Comparison of ENCODE assay signal across 11 cellular contexts in the genomic region with DNA sequence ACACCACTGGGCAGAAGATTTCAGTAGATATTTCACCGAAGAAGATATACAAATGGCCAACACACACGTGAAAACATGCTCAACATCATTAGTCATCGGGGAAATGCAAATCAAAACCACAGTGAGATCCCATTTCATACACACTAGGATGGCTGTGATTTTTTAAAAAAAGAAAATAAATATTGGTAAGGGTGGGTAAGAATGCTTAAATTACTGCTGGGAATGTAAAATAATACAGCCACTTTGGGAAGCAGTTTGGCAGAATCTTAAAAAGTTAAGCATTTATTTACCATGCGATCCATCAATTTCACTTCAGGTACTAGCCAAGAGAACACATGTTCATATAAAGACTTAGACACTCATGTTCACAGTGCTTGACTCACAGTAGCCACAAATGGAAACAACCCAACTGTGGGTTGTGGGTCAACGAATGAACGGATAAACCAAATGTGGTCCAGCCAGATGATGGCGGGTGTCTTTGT. TPM values are rescaled to one million over a fixed set of nuclear protein-coding genes. Genes with fewer than 3 reads are reported as not detected.
DNase-seq lines count a peak whose midpoint lies in the region; ATAC-seq and TF ChIP-seq lines count a peak whose summit lies in the region.
"Had no signal": no experiment of that assay in that cellular context is flagged by ENCODE, and none has a peak within 500 bp of the region (broad histone marks: within the 10 kb centered on the region; RNA-seq: fewer than 3 reads in every experiment).

No MANE protein-coding gene starts in this region.

- 53 to 63% (median 57%) methylated on average over 7 of the region's 7 CpGs for WGBS in spleen, 5 donors

- H3K4me1 ChIP-seq in spleen = peaks cover 14 to 99% (median 71%) of the 10 kb centered on the region in 6 donors
- no peaks in the 10 kb centered on the region for H3K4me1 ChIP-seq in colonic mucosa

- H3K36me3 ChIP-seq in spleen (no peaks in the 10 kb centered on the region), colonic mucosa (no peaks in the 10 kb centered on the region)

- H3K4me1 Mint-ChIP-seq in activated CD8-positive, alpha-beta T cell treated with anti-CD3 and anti-CD28 coated beads for 36 hours (ENCODE audit: low read depth) = peaks cover 20% of the 10 kb centered on the region
- H3K4me1 Mint-ChIP-seq in activated CD8-positive, alpha-beta T cell treated with anti-CD3 and anti-CD28 coated beads, Interleukin-2, amount 10 ng/mL, durations not matched to agents 7 days and 5 days (ENCODE audit: low read depth) = peaks cover 19% of the 10 kb centered on the region
- H3K4me1 Mint-ChIP-seq in activated T-helper 17 cell treated with anti-CD3 and anti-CD28 coated beads, Interleukin-2, amount 50 U/mL, for 72 hours = peaks cover 4% of the 10 kb centered on the region

- peak; percentile 64 for DNase-seq in activated CD8-positive, alpha-beta T cell treated with anti-CD3 and anti-CD28 coated beads for 36 hours
- no peak for DNase-seq in activated CD8-positive, alpha-beta T cell treated with anti-CD3 and anti-CD28 coated beads, Interleukin-2, amount 10 ng/mL, durations not matched to agents 7 days and 5 days
- DNase-seq in spleen (no peak), colonic mucosa (no peak), T-helper 1 cell (no peak), T-helper 2 cell (no peak)
- DNase-seq: NCI-H510A treated with DMSO at 0.1 percent for 48 hours had no signal

- H3K9me3 ChIP-seq in spleen (no peaks in the 10 kb centered on the region), colonic mucosa (no peaks in the 10 kb centered on the region)

- H3K4me3 Mint-ChIP-seq in activated CD8-positive, alpha-beta T cell treated with anti-CD3 and anti-CD28 coated beads for 36 hours = no peak overlapping the region
- no peak overlapping the region for H3K4me3 Mint-ChIP-seq in activated CD8-positive, alpha-beta T cell treated with anti-CD3 and anti-CD28 coated beads, Interleukin-2, amount 10 ng/mL, durations not matched to agents 7 days and 5 days
- no peak overlapping the region for H3K4me3 Mint-ChIP-seq in activated T-helper 17 cell treated with anti-CD3 and anti-CD28 coated beads, Interleukin-2, amount 50 U/mL, for 72 hours
- H3K4me3 Mint-ChIP-seq: brain; stimulated activated naive CD8-positive, alpha-beta T cell treated with anti-CD3 and anti-CD28 coated beads, Interleukin-15, Interleukin-2, amounts not matched to agents 100 ng/mL and 50 ng/mL, for 24 hours had no signal

- ATAC-seq in activated CD8-positive, alpha-beta T cell treated with anti-CD3 and anti-CD28 coated beads for 36 hours = peak; percentile 41
- no peak for ATAC-seq in activated CD8-positive, alpha-beta T cell treated with anti-CD3 and anti-CD28 coated beads, Interleukin-2, amount 10 ng/mL, durations not matched to agents 7 days and 5 days
- ATAC-seq in HG03064 (IDR thresholded peaks at IDR 0.05; ENCODE audit: low read depth, unreplicated experiment) = peak; percentile 31
- ATAC-seq in activated T-helper 17 cell treated with anti-CD3 and anti-CD28 coated beads, Interleukin-2, amount 50 U/mL, for 72 hours (replicated peaks) = peak; percentile 82

- H3K27ac ChIP-seq in spleen (peak overlapping the region in 6 of 8 donors; percentile 12 to 92 (median 86)), colonic mucosa (no peak overlapping the region)

- H3K9me3 Mint-ChIP-seq in activated CD8-positive, alpha-beta T cell treated with anti-CD3 and anti-CD28 coated beads for 36 hours = no peaks in the 10 kb centered on the region
- H3K9me3 Mint-ChIP-seq in activated CD8-positive, alpha-beta T cell treated with anti-CD3 and anti-CD28 coated beads, Interleukin-2, amount 10 ng/mL, durations not matched to agents 7 days and 5 days (ENCODE audit: insufficient read depth) = no peaks in the 10 kb centered on the region
- no peaks in the 10 kb centered on the region for H3K9me3 Mint-ChIP-seq in activated T-helper 17 cell treated with anti-CD3 and anti-CD28 coated beads, Interleukin-2, amount 50 U/mL, for 72 hours
- H3K9me3 Mint-ChIP-seq: brain; stimulated activated naive CD8-positive, alpha-beta T cell treated with anti-CD3 and anti-CD28 coated beads, Interleukin-15, Interleukin-2, amounts not matched to agents 100 ng/mL and 50 ng/mL, for 24 hours had no signal

- no peak for TF ChIP-seq CTCF in activated CD8-positive, alpha-beta T cell treated with anti-CD3 and anti-CD28 coated beads for 36 hours (IDR thresholded peaks at IDR 0.05)
- no peak for TF ChIP-seq CTCF in spleen (IDR thresholded peaks at IDR 0.05 in 8 of 11, conservative IDR thresholded peaks at IDR 0.05 in 3 of 11)
- TF ChIP-seq CTCF in colonic mucosa (IDR thresholded peaks at IDR 0.05) = no peak

- H3K4me3 ChIP-seq in spleen (no peak overlapping the region), colonic mucosa (no peak overlapping the region)

- TF ChIP-seq POLR2A in spleen (IDR thresholded peaks at IDR 0.05) = no peak

- intact Hi-C loops in activated CD8-positive, alpha-beta T cell treated with anti-CD3 and anti-CD28 coated beads for 36 hours (cut with micrococcal nuclease) = no loop called here
- intact Hi-C loops in spleen (cut with DNase I; ENCODE audit: low total_unique reads) (no loop called here), colonic mucosa (cut with DNase I) (no loop called here)

- peaks cover 33% of the 10 kb centered on the region for H3K27me3 Mint-ChIP-seq in activated CD8-positive, alpha-beta T cell treated with anti-CD3 and anti-CD28 coated beads for 36 hours
- peaks cover 32% of the 10 kb centered on the region for H3K27me3 Mint-ChIP-seq in activated CD8-positive, alpha-beta T cell treated with anti-CD3 and anti-CD28 coated beads, Interleukin-2, amount 10 ng/mL, durations not matched to agents 7 days and 5 days (ENCODE audit: low read depth)
- peaks cover 25% of the 10 kb centered on the region for H3K27me3 Mint-ChIP-seq in activated T-helper 17 cell treated with anti-CD3 and anti-CD28 coated beads, Interleukin-2, amount 50 U/mL, for 72 hours

- POLR2A ChIA-PET in activated CD8-positive, alpha-beta T cell treated with anti-CD3 and anti-CD28 coated beads for 36 hours (lab: Charles Lee) = no interaction called here
- POLR2A ChIA-PET in activated CD8-positive, alpha-beta T cell treated with anti-CD3 and anti-CD28 coated beads, Interleukin-2, amount 10 ng/mL, durations not matched to agents 7 days and 5 days (lab: Charles Lee) = no interaction called here

- peaks cover 0 to 25% (median 0%) of the 10 kb centered on the region in 7 donors for H3K27me3 ChIP-seq in spleen (replicated peaks in 1 of 7)
- peaks cover 6% of the 10 kb centered on the region for H3K27me3 ChIP-seq in colonic mucosa

- CTCF ChIA-PET in activated CD8-positive, alpha-beta T cell treated with anti-CD3 and anti-CD28 coated beads for 36 hours (lab: Charles Lee) = no interaction called here
- CTCF ChIA-PET in activated CD8-positive, alpha-beta T cell treated with anti-CD3 and anti-CD28 coated beads, Interleukin-2, amount 10 ng/mL, durations not matched to agents 7 days and 5 days (lab: Charles Lee) = no interaction called here

- H3K27ac Mint-ChIP-seq in activated CD8-positive, alpha-beta T cell treated with anti-CD3 and anti-CD28 coated beads for 36 hours = no peak overlapping the region
- no peak overlapping the region for H3K27ac Mint-ChIP-seq in activated CD8-positive, alpha-beta T cell treated with anti-CD3 and anti-CD28 coated beads, Interleukin-2, amount 10 ng/mL, durations not matched to agents 7 days and 5 days
- no peak overlapping the region for H3K27ac Mint-ChIP-seq in activated T-helper 17 cell treated with anti-CD3 and anti-CD28 coated beads, Interleukin-2, amount 50 U/mL, for 72 hours

- no peaks in the 10 kb centered on the region for H3K36me3 Mint-ChIP-seq in activated CD8-positive, alpha-beta T cell treated with anti-CD3 and anti-CD28 coated beads for 36 hours (ENCODE audit: low read depth)
- H3K36me3 Mint-ChIP-seq in activated CD8-positive, alpha-beta T cell treated with anti-CD3 and anti-CD28 coated beads, Interleukin-2, amount 10 ng/mL, durations not matched to agents 7 days and 5 days (ENCODE audit: low read depth) = no peaks in the 10 kb centered on the region
- no peaks in the 10 kb centered on the region for H3K36me3 Mint-ChIP-seq in activated T-helper 17 cell treated with anti-CD3 and anti-CD28 coated beads, Interleukin-2, amount 50 U/mL, for 72 hours (ENCODE audit: low read depth)
- H3K36me3 Mint-ChIP-seq: brain had no signal

- no peak overlapping the region for H3K9ac ChIP-seq in colonic mucosa (ENCODE audit: low read depth in 2 of 2, low read length in 2 of 2)

RNA-seq across cellular contexts. Expression of a gene that starts 6.5 kb away (rescaled TPM):
- 1 to 10 TPM; 1.1 to 1.4 TPM for total RNA-seq in activated CD8-positive, alpha-beta T cell treated with anti-CD3 and anti-CD28 coated beads for 36 hours
- under 1 TPM; 0.21 TPM for total RNA-seq in activated CD8-positive, alpha-beta T cell treated with anti-CD3 and anti-CD28 coated beads, Interleukin-2, amount 10 ng/mL, durations not matched to agents 7 days and 5 days
- total RNA-seq in activated T-helper 17 cell treated with anti-CD3 and anti-CD28 coated beads, Interleukin-2, amount 50 U/mL, for 72 hours = under 1 TPM in 1 of 2 donors, not detected in 1; 0.35 TPM
- 10 to 100 TPM; 12.1 to 31.1 (median 14.9) TPM for total RNA-seq in spleen
- 100 to 1,000 TPM in 1 of 3 donors, 10 to 100 TPM in 2; 38.0 to 107 (median 73.4) TPM for polyA plus RNA-seq in spleen
- under 1 TPM; 0.37 to 0.96 TPM for total RNA-seq in colonic mucosa

RNA-seq across cellular contexts. Expression of a gene that starts 42.0 kb away (rescaled TPM):
- 10 to 100 TPM; 32.4 to 38.6 TPM for total RNA-seq in activated CD8-positive, alpha-beta T cell treated with anti-CD3 and anti-CD28 coated beads for 36 hours
- total RNA-seq in activated CD8-positive, alpha-beta T cell treated with anti-CD3 and anti-CD28 coated beads, Interleukin-2, amount 10 ng/mL, durations not matched to agents 7 days and 5 days = 10 to 100 TPM; 33.3 to 43.0 TPM
- total RNA-seq in activated T-helper 17 cell treated with anti-CD3 and anti-CD28 coated beads, Interleukin-2, amount 50 U/mL, for 72 hours = 10 to 100 TPM; 17.4 to 42.7 TPM
- total RNA-seq in spleen = 10 to 100 TPM; 22.6 to 43.0 (median 31.1) TPM
- 10 to 100 TPM; 10.1 to 14.9 (median 10.6) TPM for polyA plus RNA-seq in spleen
- total RNA-seq in colonic mucosa = 10 to 100 TPM; 30.6 to 49.8 TPM

RNA-seq across cellular contexts. Expression of a gene that starts 42.1 kb away (rescaled TPM):
- 100 to 1,000 TPM; 515 to 543 TPM for total RNA-seq in activated CD8-positive, alpha-beta T cell treated with anti-CD3 and anti-CD28 coated beads for 36 hours
- total RNA-seq in activated CD8-positive, alpha-beta T cell treated with anti-CD3 and anti-CD28 coated beads, Interleukin-2, amount 10 ng/mL, durations not matched to agents 7 days and 5 days = 100 to 1,000 TPM; 505 to 520 TPM
- total RNA-seq in activated T-helper 17 cell treated with anti-CD3 and anti-CD28 coated beads, Interleukin-2, amount 50 U/mL, for 72 hours = 100 to 1,000 TPM; 415 to 467 TPM
- total RNA-seq in spleen (100 to 1,000 TPM; 348 to 464 (median 412) TPM), colonic mucosa (1,000 to 10,000 TPM; 1,080 to 1,242 TPM)
- 1,000 to 10,000 TPM in 2 of 3 donors, 100 to 1,000 TPM in 1; 904 to 1,132 (median 1,034) TPM for polyA plus RNA-seq in spleen

Comparison
In these comparisons a context has a peak if more than half of its experiments do, and no peak if none do; other contexts are left out.
1. RNA of a gene that starts 6.5 kb away (total RNA-seq): 12.1 to 31.1 TPM in spleen; 1.1 to 1.4 TPM in activated CD8-positive, alpha-beta T cell treated with anti-CD3 and anti-CD28 coated beads for 36 hours, 0.37 to 0.96 TPM in colonic mucosa, 0.35 TPM in activated T-helper 17 cell treated with anti-CD3 and anti-CD28 coated beads, Interleukin-2, amount 50 U/mL, for 72 hours and 0.21 TPM in activated CD8-positive, alpha-beta T cell treated with anti-CD3 and anti-CD28 coated beads, Interleukin-2, amount 10 ng/mL, durations not matched to agents 7 days and 5 days; every median in the first group is over 4 times any median in the second.